2 cellular contexts compared by ENCODE assay signal in the genomic region with DNA sequence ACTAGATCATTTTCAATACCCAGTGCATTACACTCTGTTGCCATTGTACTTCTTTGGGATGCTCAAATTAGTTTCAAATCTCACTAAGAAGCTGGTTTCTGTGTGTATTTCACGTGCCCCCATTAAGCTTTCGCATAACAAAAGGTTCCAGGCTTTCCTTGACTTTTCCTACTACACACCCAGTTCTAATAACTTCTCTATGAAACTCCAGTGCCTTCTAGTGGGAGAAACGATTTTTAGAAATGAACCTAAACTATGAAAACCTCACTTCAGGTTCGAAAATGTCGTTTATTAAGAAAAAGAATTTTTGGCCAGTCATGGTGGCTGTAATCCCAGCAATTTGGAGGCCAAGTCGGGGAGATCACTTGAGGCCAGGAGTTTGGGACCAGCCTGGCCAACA.
A peak's percentile ranks its signal among the peaks of the same experiment; 100 is the strongest.
TF ChIP-seq lines count a peak whose summit lies in the region.

No MANE protein-coding gene starts in this region.

TF ChIP-seq in HCT116, 20 proteins besides CTCF, POLR2A, EP300 and RAD21:
- no peak for TF ChIP-seq ZFX (IDR thresholded peaks at IDR 0.05)
- TF ChIP-seq TCF7L2 (IDR thresholded peaks at IDR 0.05; ENCODE audit: borderline replicate concordance, extremely low read depth, insufficient read depth, insufficient read length) = no peak
- TF ChIP-seq POLR2AphosphoS5 (IDR thresholded peaks at IDR 0.05; ENCODE audit: low read depth, low read length) = no peak
- TF ChIP-seq SRF (IDR thresholded peaks at IDR 0.05; ENCODE audit: low read depth) = no peak
- TF ChIP-seq MAX (IDR thresholded peaks at IDR 0.05) = no peak
- TF ChIP-seq, protein P1, sequence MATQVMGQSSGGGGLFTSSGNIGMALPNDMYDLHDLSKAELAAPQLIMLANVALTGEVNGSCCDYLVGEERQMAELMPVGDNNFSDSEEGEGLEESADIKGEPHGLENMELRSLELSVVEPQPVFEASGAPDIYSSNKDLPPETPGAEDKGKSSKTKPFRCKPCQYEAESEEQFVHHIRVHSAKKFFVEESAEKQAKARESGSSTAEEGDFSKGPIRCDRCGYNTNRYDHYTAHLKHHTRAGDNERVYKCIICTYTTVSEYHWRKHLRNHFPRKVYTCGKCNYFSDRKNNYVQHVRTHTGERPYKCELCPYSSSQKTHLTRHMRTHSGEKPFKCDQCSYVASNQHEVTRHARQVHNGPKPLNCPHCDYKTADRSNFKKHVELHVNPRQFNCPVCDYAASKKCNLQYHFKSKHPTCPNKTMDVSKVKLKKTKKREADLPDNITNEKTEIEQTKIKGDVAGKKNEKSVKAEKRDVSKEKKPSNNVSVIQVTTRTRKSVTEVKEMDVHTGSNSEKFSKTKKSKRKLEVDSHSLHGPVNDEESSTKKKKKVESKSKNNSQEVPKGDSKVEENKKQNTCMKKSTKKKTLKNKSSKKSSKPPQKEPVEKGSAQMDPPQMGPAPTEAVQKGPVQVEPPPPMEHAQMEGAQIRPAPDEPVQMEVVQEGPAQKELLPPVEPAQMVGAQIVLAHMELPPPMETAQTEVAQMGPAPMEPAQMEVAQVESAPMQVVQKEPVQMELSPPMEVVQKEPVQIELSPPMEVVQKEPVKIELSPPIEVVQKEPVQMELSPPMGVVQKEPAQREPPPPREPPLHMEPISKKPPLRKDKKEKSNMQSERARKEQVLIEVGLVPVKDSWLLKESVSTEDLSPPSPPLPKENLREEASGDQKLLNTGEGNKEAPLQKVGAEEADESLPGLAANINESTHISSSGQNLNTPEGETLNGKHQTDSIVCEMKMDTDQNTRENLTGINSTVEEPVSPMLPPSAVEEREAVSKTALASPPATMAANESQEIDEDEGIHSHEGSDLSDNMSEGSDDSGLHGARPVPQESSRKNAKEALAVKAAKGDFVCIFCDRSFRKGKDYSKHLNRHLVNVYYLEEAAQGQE (IDR thresholded peaks at IDR 0.05; ENCODE audit: low read depth) = no peak
- TF ChIP-seq CBX3 (IDR thresholded peaks at IDR 0.05; ENCODE audit: low read depth) = no peak
- TF ChIP-seq YY1 (IDR thresholded peaks at IDR 0.05; ENCODE audit: extremely low read depth, insufficient replicate concordance, low read depth, low read length) = no peak
- no peak for TF ChIP-seq EGR1 (IDR thresholded peaks at IDR 0.05; ENCODE audit: low read depth)
- TF ChIP-seq EZH2 (IDR thresholded peaks at IDR 0.05) = no peak
- TF ChIP-seq ATF3 (IDR thresholded peaks at IDR 0.05) = no peak
- no peak for TF ChIP-seq SP1 (IDR thresholded peaks at IDR 0.05; ENCODE audit: low read depth)
- no peak for TF ChIP-seq CEBPB (IDR thresholded peaks at IDR 0.05; ENCODE audit: low read depth)

TF ChIP-seq in liver, 16 proteins besides CTCF, POLR2A, EP300 and RAD21:
- TF ChIP-seq, protein P2, sequence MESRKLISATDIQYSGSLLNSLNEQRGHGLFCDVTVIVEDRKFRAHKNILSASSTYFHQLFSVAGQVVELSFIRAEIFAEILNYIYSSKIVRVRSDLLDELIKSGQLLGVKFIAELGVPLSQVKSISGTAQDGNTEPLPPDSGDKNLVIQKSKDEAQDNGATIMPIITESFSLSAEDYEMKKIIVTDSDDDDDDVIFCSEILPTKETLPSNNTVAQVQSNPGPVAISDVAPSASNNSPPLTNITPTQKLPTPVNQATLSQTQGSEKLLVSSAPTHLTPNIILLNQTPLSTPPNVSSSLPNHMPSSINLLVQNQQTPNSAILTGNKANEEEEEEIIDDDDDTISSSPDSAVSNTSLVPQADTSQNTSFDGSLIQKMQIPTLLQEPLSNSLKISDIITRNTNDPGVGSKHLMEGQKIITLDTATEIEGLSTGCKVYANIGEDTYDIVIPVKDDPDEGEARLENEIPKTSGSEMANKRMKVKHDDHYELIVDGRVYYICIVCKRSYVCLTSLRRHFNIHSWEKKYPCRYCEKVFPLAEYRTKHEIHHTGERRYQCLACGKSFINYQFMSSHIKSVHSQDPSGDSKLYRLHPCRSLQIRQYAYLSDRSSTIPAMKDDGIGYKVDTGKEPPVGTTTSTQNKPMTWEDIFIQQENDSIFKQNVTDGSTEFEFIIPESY (IDR thresholded peaks at IDR 0.05) = no peak
- no peak for TF ChIP-seq ATF3 (IDR thresholded peaks at IDR 0.05)
- TF ChIP-seq TAF1 (conservative IDR thresholded peaks at IDR 0.05) = no peak
- TF ChIP-seq EGR1 (IDR thresholded peaks at IDR 0.05; ENCODE audit: low read depth in 2 of 2) = no peak
- no peak for TF ChIP-seq FOXA2 (IDR thresholded peaks at IDR 0.05)
- peak; percentile 51 for TF ChIP-seq YY1 (IDR thresholded peaks at IDR 0.05)
